ENCODE assay signal across 21 cellular contexts in the genomic region with DNA sequence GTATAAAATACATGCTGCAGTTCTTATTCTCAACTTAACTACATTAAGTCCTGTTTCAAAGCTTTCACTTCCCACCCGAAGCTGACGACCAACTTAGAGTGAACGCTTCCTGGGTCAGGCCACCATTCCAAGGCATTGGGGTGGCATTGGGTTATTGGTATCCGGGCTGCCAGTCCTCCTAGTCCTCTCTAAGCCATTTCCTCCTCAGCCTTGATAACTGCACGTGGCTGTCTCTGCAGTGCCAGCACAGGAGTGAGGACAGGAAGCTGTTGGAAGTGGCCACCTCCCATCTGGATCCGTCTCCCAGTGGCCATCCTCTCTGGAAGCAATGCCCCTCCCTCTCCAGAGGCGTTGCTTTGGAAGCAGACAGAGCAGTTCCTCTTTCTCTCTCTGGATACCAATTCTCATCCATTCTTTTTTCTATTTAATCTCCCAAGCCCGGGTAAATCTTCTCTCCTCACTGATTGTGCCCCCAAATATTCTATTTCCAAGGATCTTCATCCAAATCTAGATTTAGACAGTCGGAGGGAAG.
A peak's percentile ranks its signal among the peaks of the same experiment; 100 is the strongest.
DNase-seq lines count a peak whose midpoint lies in the region; ATAC-seq, FAIRE-seq and TF ChIP-seq lines count a peak whose summit lies in the region.
"Had no signal": no experiment of that assay in that cellular context is flagged by ENCODE, and none has a peak within 500 bp of the region (broad histone marks: within the 10 kb centered on the region; RNA-seq: fewer than 3 reads in every experiment).

No MANE protein-coding gene starts in this region.

- no peaks in the 10 kb centered on the region for H3K9me1 ChIP-seq in K562 (ENCODE audit: control insufficient read depth, insufficient read depth, low read length)

- H2AFZ ChIP-seq in K562 (ENCODE audit: low read depth, low read length) (no peak overlapping the region), H1 (ENCODE audit: low read length) (no peak overlapping the region)

- no peak overlapping the region for H4K8ac ChIP-seq in H1 (ENCODE audit: extremely low read depth, insufficient read depth, low read length)

- DNase-seq in K562 (ENCODE audit: extremely low read depth in 1 of 4, low spot score in 3 of 4) (no peak), H1 (ENCODE audit: low read depth in 1 of 2, low spot score in 2 of 2) (no peak), mucosa of gallbladder (ENCODE audit: low spot score) (peak; percentile 6), vagina (ENCODE audit: extremely low spot score in 2 of 2) (peak; percentile 25 to 94), NCI-H1048 (lab: John Stamatoyannopoulos, UW) (no peak), NCI-H187 (lab: John Stamatoyannopoulos, UW) (no peak)
- DNase-seq: ACHN; BE2C; C1 segment of cervical spinal cord; CD4-positive, CD25-positive, alpha-beta regulatory T cell; CD8-positive, alpha-beta memory T cell; COR-L47; DMS 273 treated with DMSO at 0.1 percent for 48 hours; DMS53; DND-41; EL; GOT3 had no signal

- no TSS peak for BruUV-seq in K562 (replicated peaks; lab: Mats Ljungman, UMichigan)

- H3K27ac ChIP-seq in K562 (ENCODE audit: extremely low read depth, low read depth, low read length) (no peak overlapping the region), H1 (ENCODE audit: low read depth, low read length) (no peak overlapping the region), vagina (no peak overlapping the region)

- H3K36me3 ChIP-seq in K562 (ENCODE audit: control insufficient read depth, insufficient read depth, low read length): no peaks in the 10 kb centered on the region
- H3K36me3 ChIP-seq in H1 (ENCODE audit: control insufficient read depth in 2 of 4, insufficient read depth in 4 of 4, low read length in 3 of 4): no peaks in the 10 kb centered on the region
- H3K36me3 ChIP-seq in vagina: no peaks in the 10 kb centered on the region
- H3K36me3 ChIP-seq: BE2C, HAP-1 had no signal

- H3K14ac ChIP-seq in H1 (ENCODE audit: insufficient read length): no peak overlapping the region

- 0% methylated on average over 8 of the region's 9 CpGs for WGBS in K562 (ENCODE audit: insufficient coverage, low coverage, missing lambda C conversion rate)
- WGBS in H1 (ENCODE audit: extremely low coverage in 1 of 2, insufficient coverage in 1 of 2, insufficient read length in 1 of 2, insufficient replicate concordance in 2 of 2, low coverage in 1 of 2, low lambda C conversion rate in 2 of 2, missing lambda C conversion rate in 1 of 2), 2 experiments: 91% methylated on average over 9 of the region's 9 CpGs; no CpG with 5 or more reads in 1 of the 2 experiments

- H3K79me1 ChIP-seq in H1 (ENCODE audit: low read depth, low read length): no peaks in the 10 kb centered on the region

- H3K79me2 ChIP-seq in K562 (ENCODE audit: control insufficient read depth, insufficient read depth, low read length) (no peaks in the 10 kb centered on the region), H1 (ENCODE audit: control insufficient read depth in 1 of 2, insufficient read depth in 2 of 2, low read length in 2 of 2) (no peaks in the 10 kb centered on the region)

- TF ChIP-seq POLR2A in K562 (conservative IDR thresholded peaks at IDR 0.05) (no peak), H1 (IDR thresholded peaks at IDR 0.05; ENCODE audit: control extremely low read depth in 1 of 2, low read depth in 2 of 2, low read length in 2 of 2) (no peak), vagina (IDR thresholded peaks at IDR 0.05) (no peak)

- no peak for TF ChIP-seq EP300 in K562 (IDR thresholded peaks at IDR 0.05; ENCODE audit: low read length)
- no peak for TF ChIP-seq EP300 in H1 (IDR thresholded peaks at IDR 0.05; ENCODE audit: borderline replicate concordance in 1 of 2, low read depth in 2 of 2, low read length in 2 of 2)

- intact Hi-C loops in K562 (cut with micrococcal nuclease): no loop called here
- intact Hi-C loops in vagina (cut with DNase I): no loop called here

- H2BK15ac ChIP-seq in H1 (ENCODE audit: low read length): no peak overlapping the region

- H3K4me3 ChIP-seq in K562 (no peak overlapping the region), H1 (ENCODE audit: extremely low read depth in 1 of 4, insufficient read depth in 2 of 4, low read depth in 3 of 4, low read length in 4 of 4) (no peak overlapping the region), vagina (no peak overlapping the region)
- H3K4me3 ChIP-seq: GM12878, HAP-1 had no signal

- TF ChIP-seq CTCF in K562 (IDR thresholded peaks at IDR 0.05 in 2 of 3, conservative IDR thresholded peaks at IDR 0.05 in 1 of 3; ENCODE audit: insufficient read depth in 2 of 3, low read depth in 1 of 3, low read length in 3 of 3) (no peak), H1 (IDR thresholded peaks at IDR 0.05; ENCODE audit: control extremely low read depth in 1 of 3, insufficient read depth in 1 of 3, low read depth in 1 of 3, low read length in 3 of 3) (no peak), vagina (IDR thresholded peaks at IDR 0.05) (no peak)

- H3K23me2 ChIP-seq in H1 (ENCODE audit: low read depth, low read length): no peaks in the 10 kb centered on the region

- FAIRE-seq in K562 (lab: Jason Lieb, UNC) (no peak), H1 (lab: Jason Lieb, UNC) (no peak)
- FAIRE-seq: A204.1, GM12878 had no signal

- CTCF ChIA-PET in K562 (lab: Yijun Ruan, JAX; ENCODE audit: low intra/inter-chr PET ratio) (no interaction called here), H1 (lab: Charles Lee; ENCODE audit: partially characterized antibody) (no interaction called here)

- no peak overlapping the region for H3K18ac ChIP-seq in H1 (ENCODE audit: extremely low read depth, low read length)

- no peak overlapping the region for H2AK5ac ChIP-seq in H1 (ENCODE audit: low read depth, low read length)

- in situ Hi-C loops in K562 (cut with MboI): no loop called here

- H4K20me1 ChIP-seq in K562 (replicated peaks; ENCODE audit: control insufficient read depth, insufficient read depth, low read length) (no peaks in the 10 kb centered on the region), H1 (replicated peaks in 1 of 2; ENCODE audit: control insufficient read depth in 1 of 2, insufficient read depth in 2 of 2, low read length in 2 of 2) (no peaks in the 10 kb centered on the region)

- no peak for ATAC-seq in K562
- ATAC-seq in HG03378 (IDR thresholded peaks at IDR 0.05; ENCODE audit: unreplicated experiment): no peak
- ATAC-seq: GM12878 had no signal

- H3K9ac ChIP-seq in K562 (ENCODE audit: insufficient read depth in 1 of 2, low read depth in 2 of 2, low read length in 2 of 2): no peak overlapping the region
- no peak overlapping the region for H3K9ac ChIP-seq in H1 (replicated peaks in 1 of 4; ENCODE audit: extremely low read depth in 1 of 4, low read depth in 3 of 4, low read length in 3 of 4)

- H3K56ac ChIP-seq in H1 (replicated peaks; ENCODE audit: insufficient read length, low read depth, low read length): no peak overlapping the region

- H3K4ac ChIP-seq in H1 (replicated peaks; ENCODE audit: insufficient read length, low read depth, low read length): peak overlapping the region; percentile 21

- H2BK5ac ChIP-seq in H1 (ENCODE audit: low read depth, low read length): no peak overlapping the region

- H3K4me1 ChIP-seq in K562 (replicated peaks in 1 of 2; ENCODE audit: control insufficient read depth in 2 of 2, insufficient read depth in 2 of 2, low read length in 2 of 2) (no peaks in the 10 kb centered on the region), H1 (replicated peaks in 1 of 4; ENCODE audit: control insufficient read depth in 3 of 4, insufficient read depth in 4 of 4, low read length in 3 of 4) (peaks cover 0 to 5% (median under 1%) of the 10 kb centered on the region in 4 experiments; a peak in 3 of 7 replicates), vagina (no peaks in the 10 kb centered on the region)
- H3K4me1 ChIP-seq: BE2C, HAP-1 had no signal

- no peak overlapping the region for H2BK12ac ChIP-seq in H1 (ENCODE audit: low read depth, low read length)

- POLR2A ChIA-PET in K562 (lab: Yijun Ruan, JAX) (interaction anchor here (0.8 kb wide), 1 partner anchor 12 kb away, joined by 3 read pairs; no protein-coding TSS in a partner anchor), H1 (lab: Charles Lee; ENCODE audit: partially characterized antibody) (no interaction called here)

- H3K4me2 ChIP-seq in K562 (ENCODE audit: insufficient read depth, low read length) (no peak overlapping the region), H1 (ENCODE audit: insufficient read depth in 1 of 2, low read depth in 2 of 2, low read length in 2 of 2) (no peak overlapping the region)

- H3K23ac ChIP-seq in H1 (ENCODE audit: insufficient read length): no peak overlapping the region

- no peak overlapping the region for H4K5ac ChIP-seq in H1 (ENCODE audit: insufficient read length, low read depth, low read length)

- no peak overlapping the region for H2BK120ac ChIP-seq in H1 (replicated peaks; ENCODE audit: low read depth, low read length)

- H3K9me3 ChIP-seq in K562 (replicated peaks; ENCODE audit: control insufficient read depth, insufficient read depth, low read depth, low read length) (no peaks in the 10 kb centered on the region), H1 (ENCODE audit: insufficient read depth in 2 of 2, low read depth in 1 of 2, low read length in 1 of 2) (0 out of 4 replicates have a peak, but pooled peaks cover 0 to 2% of the 10 kb centered on the region in 2 experiments), vagina (no peaks in the 10 kb centered on the region)
- H3K9me3 ChIP-seq: BE2C, HAP-1 had no signal

- H2BK20ac ChIP-seq in H1 (ENCODE audit: low read length): no peak overlapping the region

- H4K91ac ChIP-seq in H1 (replicated peaks; ENCODE audit: insufficient read length, low read length): no peak overlapping the region

- no peak for TF ChIP-seq RAD21 in K562 (CRISPR knock-in tag; conservative IDR thresholded peaks at IDR 0.05 in 1 of 2, IDR thresholded peaks at IDR 0.05 in 1 of 2)
- TF ChIP-seq RAD21 in H1 (IDR thresholded peaks at IDR 0.05 in 1 of 2, conservative IDR thresholded peaks at IDR 0.05 in 1 of 2; ENCODE audit: low read depth in 2 of 2, low read length in 2 of 2): no peak

- peaks cover 0 to 23% of the 10 kb centered on the region in 2 experiments; a peak in 3 of 5 replicates for H3K27me3 ChIP-seq in K562 (ENCODE audit: control insufficient read depth in 2 of 2, insufficient read depth in 2 of 2, low read length in 2 of 2)
- no peaks in the 10 kb centered on the region for H3K27me3 ChIP-seq in H1 (replicated peaks in 1 of 4; ENCODE audit: control insufficient read depth in 3 of 4, extremely low read depth in 1 of 4, insufficient read depth in 3 of 4, low read length in 3 of 4)
- H3K27me3 ChIP-seq in vagina: no peaks in the 10 kb centered on the region
- H3K27me3 ChIP-seq: BE2C had no signal

TF ChIP-seq in K562, 482 proteins besides CTCF, POLR2A, EP300 and RAD21 (continues in another document):
- TF ChIP-seq ZNF3 (CRISPR knock-in tag; IDR thresholded peaks at IDR 0.05) (no peak), RBM34 (IDR thresholded peaks at IDR 0.05; ENCODE audit: borderline replicate concordance, insufficient read depth, low read length) (no peak), LEF1 (IDR thresholded peaks at IDR 0.05) (no peak)

TF ChIP-seq in H1, 55 proteins besides CTCF, POLR2A, EP300 and RAD21 (continues in another document):
- no peak for TF ChIP-seq BACH1 (IDR thresholded peaks at IDR 0.05; ENCODE audit: low read length)

Comparison
In these comparisons a context has a peak if more than half of its experiments do, and no peak if none do; other contexts are left out.
1. DNase-seq: peak in mucosa of gallbladder (single experiment) and vagina (2 of 2); none in K562 (0 of 4), H1 (0 of 2), NCI-H1048 (single experiment) and NCI-H187 (0 of 2).